In the genomic region with DNA sequence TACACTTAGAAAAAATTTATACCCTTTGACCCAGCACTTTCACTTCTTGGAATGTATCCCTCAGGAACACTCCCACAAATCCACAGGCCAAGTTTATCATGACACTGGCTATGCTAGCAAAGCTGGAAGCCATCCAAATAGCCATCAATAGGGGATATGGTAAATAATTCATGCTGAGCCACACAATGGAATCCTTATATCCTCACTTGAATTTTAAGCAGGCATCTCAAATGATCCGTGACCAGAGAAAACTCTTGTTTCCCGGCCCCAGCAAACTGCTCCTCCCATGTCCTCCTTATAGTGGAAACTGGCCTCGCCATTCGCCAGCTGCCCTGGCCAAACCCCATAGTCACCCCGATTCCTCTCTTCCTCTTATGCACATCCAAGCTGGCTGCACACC, we compare ENCODE assay signal across 12 cellular contexts. TPM values are rescaled to one million over a fixed set of nuclear protein-coding genes. Genes with fewer than 3 reads are reported as not detected.
DNase-seq lines count a peak whose midpoint lies in the region; ATAC-seq and TF ChIP-seq lines count a peak whose summit lies in the region.
"Had no signal": no experiment of that assay in that cellular context is flagged by ENCODE, and none has a peak within 500 bp of the region (broad histone marks: within the 10 kb centered on the region; RNA-seq: fewer than 3 reads in every experiment).

No MANE protein-coding gene starts in this region.

- H4K20me1 ChIP-seq in GM23338 (replicated peaks; ENCODE audit: insufficient read depth), result no peaks in the 10 kb centered on the region; the same call in none of the 2 replicates

- peak overlapping the region; percentile 30; the same call in 1 of the 2 replicates for H3K4me2 ChIP-seq in GM23338

- no peaks in the 10 kb centered on the region for H3K9me3 ChIP-seq in tibial nerve
- H3K9me3 ChIP-seq: upper lobe of right lung had no signal

- H3K36me3 Mint-ChIP-seq in GM23338 (ENCODE audit: low read depth), result peaks cover 31% of the 10 kb centered on the region
- H3K36me3 Mint-ChIP-seq in activated CD4-positive, alpha-beta T cell treated with anti-CD3 and anti-CD28 coated beads, Interleukin-2, amount 10 ng/mL, durations not matched to agents 7 days and 5 days (ENCODE audit: low read depth), result no peaks in the 10 kb centered on the region

- CTCF ChIA-PET in activated CD4-positive, alpha-beta T cell treated with anti-CD3 and anti-CD28 coated beads, Interleukin-2, amount 10 ng/mL, durations not matched to agents 7 days and 5 days (lab: Charles Lee), result no interaction called here

- peak overlapping the region; percentile 91 for H3K27ac Mint-ChIP-seq in GM23338
- H3K27ac Mint-ChIP-seq in activated CD4-positive, alpha-beta T cell treated with anti-CD3 and anti-CD28 coated beads, Interleukin-2, amount 10 ng/mL, durations not matched to agents 7 days and 5 days, result no peak overlapping the region
- H3K27ac Mint-ChIP-seq: activated T-cell treated with anti-CD3 and anti-CD28 coated beads, Interleukin-2, amount 50 U/mL, for 72 hours had no signal

- H2AFZ ChIP-seq in GM23338, result no peak overlapping the region

- no peaks in the 10 kb centered on the region; the same call in 1 of the 3 replicates for H3K9me3 Mint-ChIP-seq in GM23338
- no peaks in the 10 kb centered on the region for H3K9me3 Mint-ChIP-seq in activated CD4-positive, alpha-beta T cell treated with anti-CD3 and anti-CD28 coated beads, Interleukin-2, amount 10 ng/mL, durations not matched to agents 7 days and 5 days
- H3K9me3 Mint-ChIP-seq: activated T-cell treated with anti-CD3 and anti-CD28 coated beads, Interleukin-2, amount 50 U/mL, for 72 hours had no signal

- H3K4me3 Mint-ChIP-seq in GM23338, result peak overlapping the region; percentile 31; the same call in 2 of the 3 replicates
- H3K4me3 Mint-ChIP-seq in activated CD4-positive, alpha-beta T cell treated with anti-CD3 and anti-CD28 coated beads, Interleukin-2, amount 10 ng/mL, durations not matched to agents 7 days and 5 days, result no peak overlapping the region
- H3K4me3 Mint-ChIP-seq: activated T-cell treated with anti-CD3 and anti-CD28 coated beads, Interleukin-2, amount 50 U/mL, for 72 hours had no signal

- POLR2A ChIA-PET in activated CD4-positive, alpha-beta T cell treated with anti-CD3 and anti-CD28 coated beads, Interleukin-2, amount 10 ng/mL, durations not matched to agents 7 days and 5 days (lab: Charles Lee), result no interaction called here

- H3K4me1 ChIP-seq in GM23338 (ENCODE audit: insufficient read depth) (peaks cover 17% of the 10 kb centered on the region), tibial nerve (no peaks in the 10 kb centered on the region)
- H3K4me1 ChIP-seq: upper lobe of right lung had no signal

- H3K4me3 ChIP-seq in GM23338 (no peak overlapping the region), tibial nerve (no peak overlapping the region)
- H3K4me3 ChIP-seq: upper lobe of right lung had no signal

- no peak for TF ChIP-seq POLR2A in tibial nerve (IDR thresholded peaks at IDR 0.05)

- peaks cover 16% of the 10 kb centered on the region for H3K27me3 Mint-ChIP-seq in GM23338 (ENCODE audit: insufficient read depth, low read depth, poor library complexity)
- H3K27me3 Mint-ChIP-seq in activated CD4-positive, alpha-beta T cell treated with anti-CD3 and anti-CD28 coated beads, Interleukin-2, amount 10 ng/mL, durations not matched to agents 7 days and 5 days, result peaks cover 15% of the 10 kb centered on the region

- no peaks in the 10 kb centered on the region for H3K27me3 ChIP-seq in GM23338 (ENCODE audit: insufficient read depth)
- no peaks in the 10 kb centered on the region for H3K27me3 ChIP-seq in tibial nerve
- H3K27me3 ChIP-seq: upper lobe of right lung had no signal

- WGBS in tibial nerve, 2 donors, result 34 to 41% methylated on average over 5 of the region's 5 CpGs

- H3K4me1 Mint-ChIP-seq in GM23338, result peaks cover 43% of the 10 kb centered on the region
- peaks cover 8% of the 10 kb centered on the region for H3K4me1 Mint-ChIP-seq in activated CD4-positive, alpha-beta T cell treated with anti-CD3 and anti-CD28 coated beads, Interleukin-2, amount 10 ng/mL, durations not matched to agents 7 days and 5 days

- ATAC-seq in GM23338 (peak; percentile 61), GM18867 (IDR thresholded peaks at IDR 0.05; ENCODE audit: unreplicated experiment) (no peak)
- ATAC-seq: activated T-cell treated with anti-CD3 and anti-CD28 coated beads, Interleukin-2, amount 50 U/mL, for 72 hours; Right ventricle myocardium inferior; upper lobe of right lung had no signal

- H3K36me3 ChIP-seq in GM23338 (ENCODE audit: insufficient read depth) (no peaks in the 10 kb centered on the region), tibial nerve (no peaks in the 10 kb centered on the region)
- H3K36me3 ChIP-seq: upper lobe of right lung had no signal

- no peaks in the 10 kb centered on the region; the same call in 1 of the 2 replicates for H3K9me2 ChIP-seq in GM23338 (ENCODE audit: insufficient read depth)

- peaks cover 20% of the 10 kb centered on the region for H3F3A ChIP-seq in GM23338 (replicated peaks; ENCODE audit: low read depth)

- TF ChIP-seq CTCF in GM23338 (conservative IDR thresholded peaks at IDR 0.05; ENCODE audit: low read depth in 2 of 2) (no peak), tibial nerve (IDR thresholded peaks at IDR 0.05) (no peak)

- peak; percentile 87 for DNase-seq in GM23338 (ENCODE audit: low spot score)
- peak; percentile 61 for DNase-seq in NCI-H2081 treated with DMSO at 0.1 percent for 48 hours (lab: John Stamatoyannopoulos, UW)
- DNase-seq in RPMI7951 (ENCODE audit: low read depth), result peak; percentile 26
- DNase-seq in kidney tubule cell (ENCODE audit: low spot score), result peak; percentile 90
- DNase-seq in activated CD4-positive, alpha-beta T cell treated with anti-CD3 and anti-CD28 coated beads, Interleukin-2, amount 10 ng/mL, durations not matched to agents 7 days and 5 days, result no peak
- DNase-seq in putamen (ENCODE audit: low spot score), result no peak
- no peak for DNase-seq in tibial nerve (ENCODE audit: low spot score in 2 of 2)
- DNase-seq: activated T-cell treated with anti-CD3 and anti-CD28 coated beads, Interleukin-2, amount 50 U/mL, for 72 hours; hippocampal formation; upper lobe of right lung had no signal

- H3K27ac ChIP-seq in GM23338 (ENCODE audit: low read depth) (peak overlapping the region; percentile 81), tibial nerve (no peak overlapping the region)
- H3K27ac ChIP-seq: upper lobe of right lung had no signal

- no peak for TF ChIP-seq EP300 in tibial nerve (IDR thresholded peaks at IDR 0.05)

- H3K79me2 ChIP-seq in GM23338 (replicated peaks; ENCODE audit: insufficient read depth), result no peaks in the 10 kb centered on the region

TF ChIP-seq in GM23338, 12 proteins besides CTCF, POLR2A, EP300 and RAD21:
- TF ChIP-seq EZH2phosphoT487 (IDR thresholded peaks at IDR 0.05; ENCODE audit: unreplicated experiment) (no peak), NANOG (IDR thresholded peaks at IDR 0.05; ENCODE audit: borderline replicate concordance) (peak; percentile 70; the same call in 1 of the 2 replicates)

RNA-seq across cellular contexts. Expression of gene GRIK5, which starts 37.6 kb away (rescaled TPM):
- 34.3 and 42.5 TPM in 2 replicates for total RNA-seq in GM23338 (2014; rRNA removed; shearing (Covaris generic))
- 5.1 and 6.2 TPM in 2 replicates for polyA plus RNA-seq in GM23338 (2016; fragmentation: Nextera tagmentation; extraction: Ambion mirVana)
- not detected in 2 replicates for total RNA-seq in RPMI7951 (2014; rRNA removed; shearing (Covaris generic))
- under 1 TPM; 0.65 to 0.79 TPM for total RNA-seq in activated CD4-positive, alpha-beta T cell treated with anti-CD3 and anti-CD28 coated beads, Interleukin-2, amount 10 ng/mL, durations not matched to agents 7 days and 5 days
- total RNA-seq in tibial nerve, result 10 to 100 TPM in 1 of 4 donors, 1 to 10 TPM in 3; 2.4 to 12.0 (median 3.2) TPM

RNA-seq across cellular contexts. Expression of gene ATP1A3, which starts 38.4 kb away (rescaled TPM):
- 33.1 and 37.3 TPM in 2 replicates for total RNA-seq in GM23338 (2014; rRNA removed; shearing (Covaris generic))
- 11.0 and 11.5 TPM in 2 replicates for polyA plus RNA-seq in GM23338 (2016; fragmentation: Nextera tagmentation; extraction: Ambion mirVana)
- total RNA-seq in RPMI7951 (2014; rRNA removed; shearing (Covaris generic)), result under 0.01 and 0.10 TPM in 2 replicates
- 1 to 10 TPM; 1.9 to 2.0 TPM for total RNA-seq in activated CD4-positive, alpha-beta T cell treated with anti-CD3 and anti-CD28 coated beads, Interleukin-2, amount 10 ng/mL, durations not matched to agents 7 days and 5 days
- total RNA-seq in tibial nerve, result not detected
- total RNA-seq: upper lobe of right lung had no signal

RNA-seq across cellular contexts. Expression of gene ZNF574, which starts 43.5 kb away (rescaled TPM):
- 50.8 and 61.2 TPM in 2 replicates for total RNA-seq in GM23338 (2014; rRNA removed; shearing (Covaris generic))
- 18.7 and 19.4 TPM in 2 replicates for polyA plus RNA-seq in GM23338 (2016; fragmentation: Nextera tagmentation; extraction: Ambion mirVana)
- total RNA-seq in RPMI7951 (2014; rRNA removed; shearing (Covaris generic)), result 18.1 and 20.6 TPM in 2 replicates
- 10 to 100 TPM; 14.1 to 15.8 TPM for total RNA-seq in activated CD4-positive, alpha-beta T cell treated with anti-CD3 and anti-CD28 coated beads, Interleukin-2, amount 10 ng/mL, durations not matched to agents 7 days and 5 days
- total RNA-seq in tibial nerve, result 10 to 100 TPM; 14.3 to 22.2 (median 17.5) TPM

Comparison
In these comparisons a context has a peak if more than half of its experiments do, and no peak if none do; other contexts are left out.
1. DNase-seq: peak in GM23338 (single experiment), NCI-H2081 treated with DMSO at 0.1 percent for 48 hours (single experiment), RPMI7951 (single experiment) and kidney tubule cell (single experiment); none in activated CD4-positive, alpha-beta T cell treated with anti-CD3 and anti-CD28 coated beads, Interleukin-2, amount 10 ng/mL, durations not matched to agents 7 days and 5 days (single experiment), putamen (single experiment) and tibial nerve (0 of 2).
2. RNA of gene ATP1A3, which starts 38.4 kb away (total RNA-seq): 33.1 to 37.3 TPM in GM23338; 1.9 to 2.0 TPM in activated CD4-positive, alpha-beta T cell treated with anti-CD3 and anti-CD28 coated beads, Interleukin-2, amount 10 ng/mL, durations not matched to agents 7 days and 5 days, under 0.01 to 0.10 TPM in RPMI7951 and not detected in tibial nerve; every median in the first group is over 10 times any median in the second.